In genomic region chr10:128880221-128880620, GRCh38 we compare ENCODE assay signal across 19 cellular contexts.
DNase-seq lines count a peak whose midpoint lies in the region; ATAC-seq and TF ChIP-seq lines count a peak whose summit lies in the region.
"Had no signal": no experiment of that assay in that cellular context is flagged by ENCODE, and none has a peak within 500 bp of the region (broad histone marks: within the 10 kb centered on the region; RNA-seq: fewer than 3 reads in every experiment).

No MANE protein-coding gene starts in this region.

- no peaks in the 10 kb centered on the region for H3K36me3 ChIP-seq in lung (ENCODE audit: control insufficient read depth in 2 of 2, insufficient read depth in 2 of 2, low read length in 2 of 2)
- H3K36me3 ChIP-seq: BLaER1 had no signal

- no peaks in the 10 kb centered on the region for H3K4me1 ChIP-seq in lung (ENCODE audit: control insufficient read depth in 2 of 2, insufficient read depth in 2 of 2, low read length in 2 of 2)
- H3K4me1 ChIP-seq: A549, BLaER1 had no signal

- ATAC-seq in lung (ENCODE audit: insufficient read depth, low FRiP score) (no peak), GM19351 (IDR thresholded peaks at IDR 0.05; ENCODE audit: unreplicated experiment) (no peak)
- ATAC-seq: A549, GM12878, GM23338 had no signal

- TF ChIP-seq CTCF in lung (IDR thresholded peaks at IDR 0.05; ENCODE audit: control extremely low read depth, extremely low read depth) = no peak
- no peak for TF ChIP-seq CTCF in osteocyte (IDR thresholded peaks at IDR 0.05)

- no peak overlapping the region for H3K27ac Mint-ChIP-seq in osteocyte (ENCODE audit: unreplicated experiment)
- H3K27ac Mint-ChIP-seq: CD14-positive monocyte, GM23338 had no signal

- no peaks in the 10 kb centered on the region for H3K9me3 ChIP-seq in lung (ENCODE audit: control insufficient read depth in 2 of 2, insufficient read depth in 1 of 2, low read length in 1 of 2)
- H3K9me3 ChIP-seq: A549, BLaER1 had no signal

- no peak overlapping the region for H3K27ac ChIP-seq in lung (ENCODE audit: low read depth in 1 of 2, low read length in 1 of 2)
- H3K27ac ChIP-seq: A549, BLaER1 had no signal

- WGBS in lung, 2 donors = 72 to 79% methylated on average over 4 of the region's 4 CpGs

- no peaks in the 10 kb centered on the region for H3K4me1 Mint-ChIP-seq in osteocyte (ENCODE audit: unreplicated experiment)
- H3K4me1 Mint-ChIP-seq: CD14-positive monocyte; CD4-positive, alpha-beta memory T cell; GM23338 had no signal

- peak; percentile 73 for DNase-seq in NCI-H2171 treated with DMSO at 0.1 percent for 48 hours (lab: John Stamatoyannopoulos, UW)
- peak; percentile 22 for DNase-seq in ecto neural progenitor cell (ENCODE audit: low spot score)
- peak; percentile 21 for DNase-seq in lung (ENCODE audit: low spot score)
- peak; percentile 32 for DNase-seq in osteocyte (ENCODE audit: extremely low spot score, unreplicated experiment)
- no peak for DNase-seq in activated CD8-positive, alpha-beta memory T cell treated with anti-CD3 and anti-CD28 coated beads for 24 hours
- DNase-seq in Ammon's horn (ENCODE audit: low spot score) = no peak
- DNase-seq: AML-193; CD4-positive, alpha-beta memory T cell; DMS53; DND-41; EL; HCEC 1CT; KG1 had no signal

- H3K4me3 Mint-ChIP-seq in osteocyte (ENCODE audit: unreplicated experiment) = no peak overlapping the region
- H3K4me3 Mint-ChIP-seq: CD14-positive monocyte; CD4-positive, alpha-beta memory T cell; GM23338 had no signal

- no peak overlapping the region for H3K4me3 ChIP-seq in lung
- H3K4me3 ChIP-seq: A549, BLaER1, GM12878, GM23338 had no signal

- H3K27me3 Mint-ChIP-seq in osteocyte (ENCODE audit: unreplicated experiment) = no peaks in the 10 kb centered on the region

- no peaks in the 10 kb centered on the region for H3K36me3 Mint-ChIP-seq in osteocyte (ENCODE audit: unreplicated experiment)
- H3K36me3 Mint-ChIP-seq: CD14-positive monocyte; CD4-positive, alpha-beta memory T cell had no signal

- H3K27me3 ChIP-seq in lung (ENCODE audit: control insufficient read depth, insufficient read depth) = no peaks in the 10 kb centered on the region
- H3K27me3 ChIP-seq: BLaER1 had no signal

- H3K9me3 Mint-ChIP-seq in osteocyte (ENCODE audit: unreplicated experiment) = peaks cover 53% of the 10 kb centered on the region
- H3K9me3 Mint-ChIP-seq: GM23338 had no signal

Comparison
In these comparisons a context has a peak if more than half of its experiments do, and no peak if none do; other contexts are left out.
1. DNase-seq: peak in NCI-H2171 treated with DMSO at 0.1 percent for 48 hours (single experiment), ecto neural progenitor cell (single experiment), lung (single experiment) and osteocyte (single experiment); none in activated CD8-positive, alpha-beta memory T cell treated with anti-CD3 and anti-CD28 coated beads for 24 hours (single experiment) and Ammon's horn (single experiment).